ENCODE assay signal across 19 cellular contexts in the genomic region with DNA sequence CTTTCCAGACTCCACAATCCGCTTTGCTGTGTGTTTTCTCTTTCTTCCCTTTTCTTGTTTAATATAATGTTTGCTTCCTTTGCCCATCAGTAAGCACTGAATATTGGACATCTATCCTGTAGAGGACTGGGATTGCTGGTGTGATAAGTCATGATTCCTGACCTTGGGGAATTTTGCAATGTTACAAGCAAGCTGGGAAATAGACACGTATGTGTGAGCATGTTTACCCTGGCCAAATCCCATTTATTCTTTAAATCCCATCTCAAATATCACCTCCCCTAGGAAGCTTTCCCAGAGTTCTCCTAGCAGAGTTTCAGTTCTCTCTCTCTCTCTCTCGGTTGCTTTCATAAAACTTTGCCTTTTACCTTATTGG.
DNase-seq lines count a peak whose midpoint lies in the region; ATAC-seq and TF ChIP-seq lines count a peak whose summit lies in the region.
"Had no signal": no experiment of that assay in that cellular context is flagged by ENCODE, and none has a peak within 500 bp of the region (broad histone marks: within the 10 kb centered on the region; RNA-seq: fewer than 3 reads in every experiment).

No MANE protein-coding gene starts in this region.

- no peak overlapping the region for H3K4me3 Mint-ChIP-seq in nephron progenitor cell
- H3K4me3 Mint-ChIP-seq: activated naive CD8-positive, alpha-beta T cell; activated T-cell treated with anti-CD3 and anti-CD28 coated beads, Interleukin-2, amount 50 U/mL, for 72 hours; memory B cell; nephron had no signal

- ATAC-seq in HG03025 (IDR thresholded peaks at IDR 0.05; ENCODE audit: low FRiP score, unreplicated experiment), result no peak
- ATAC-seq: activated T-cell treated with anti-CD3 and anti-CD28 coated beads, Interleukin-2, amount 50 U/mL, for 72 hours; HCT116 had no signal

- peak overlapping the region; percentile 84 for H3K27ac Mint-ChIP-seq in nephron progenitor cell
- H3K27ac Mint-ChIP-seq: activated naive CD8-positive, alpha-beta T cell; activated T-cell treated with anti-CD3 and anti-CD28 coated beads, Interleukin-2, amount 50 U/mL, for 72 hours; memory B cell had no signal

- no peaks in the 10 kb centered on the region for H3K27me3 ChIP-seq in smooth muscle cell (ENCODE audit: low read depth)

- H4K20me1 ChIP-seq in smooth muscle cell (ENCODE audit: low read depth), result no peaks in the 10 kb centered on the region

- H3F3A ChIP-seq in smooth muscle cell (ENCODE audit: low read depth), result no peaks in the 10 kb centered on the region

- H3K27ac ChIP-seq in smooth muscle cell (ENCODE audit: low read depth), result no peak overlapping the region
- H3K27ac ChIP-seq: HL-60, WERI-Rb-1 had no signal

- peaks cover 3% of the 10 kb centered on the region for H3K4me1 ChIP-seq in smooth muscle cell (ENCODE audit: low read depth)

- H3K4me3 ChIP-seq in fibroblast of mammary gland (ENCODE audit: control insufficient read depth, low read depth, low read length) (no peak overlapping the region), smooth muscle cell (no peak overlapping the region)

- DNase-seq in NCI-H82 (lab: John Stamatoyannopoulos, UW) (peak; percentile 68), fibroblast of mammary gland (ENCODE audit: low read depth) (peak; percentile 73), nephron progenitor cell (no peak), smooth muscle cell (lab: John Stamatoyannopoulos, UW; ENCODE audit: unreplicated experiment) (no peak), inferior parietal cortex (ENCODE audit: extremely low spot score) (no peak), NCI-H146 (lab: John Stamatoyannopoulos, UW) (no peak), NCI-H2227 (lab: John Stamatoyannopoulos, UW; ENCODE audit: unreplicated experiment) (no peak)
- DNase-seq: activated T-cell treated with anti-CD3 and anti-CD28 coated beads, Interleukin-2, amount 50 U/mL, for 72 hours; NCI-H187 treated with DMSO at 0.1 percent for 48 hours; NCI-H446 treated with DMSO at 0.1 percent for 48 hours; retina; stimulated activated CD4-positive, alpha-beta T cell treated with anti-CD3 and anti-CD28 coated beads, Interleukin-2, amount 100 ng/mL, for 48 hours; WERI-Rb-1 had no signal

- H3K9me3 ChIP-seq in smooth muscle cell (replicated peaks; ENCODE audit: low read depth), result no peaks in the 10 kb centered on the region

- peaks cover 4% of the 10 kb centered on the region for H3K9me3 Mint-ChIP-seq in nephron progenitor cell
- H3K9me3 Mint-ChIP-seq: activated T-cell treated with anti-CD3 and anti-CD28 coated beads, Interleukin-2, amount 50 U/mL, for 72 hours; memory B cell had no signal

- H3K79me2 ChIP-seq in smooth muscle cell (ENCODE audit: low read depth), result no peaks in the 10 kb centered on the region

- 70% methylated on average over 3 of the region's 3 CpGs for WGBS in smooth muscle cell (ENCODE audit: low lambda C conversion rate)

- peaks cover 9% of the 10 kb centered on the region for H3K27me3 Mint-ChIP-seq in nephron progenitor cell (ENCODE audit: low read depth, poor library complexity)

- peak overlapping the region; percentile 6 for H2AFZ ChIP-seq in smooth muscle cell (ENCODE audit: low read depth)

- peaks cover 23% of the 10 kb centered on the region for H3K4me1 Mint-ChIP-seq in nephron progenitor cell
- H3K4me1 Mint-ChIP-seq: memory B cell had no signal

- TF ChIP-seq CTCF in fibroblast of mammary gland (conservative IDR thresholded peaks at IDR 0.05; ENCODE audit: control insufficient read depth, insufficient read depth, low read depth, low read length) (no peak), nephron progenitor cell (IDR thresholded peaks at IDR 0.05) (no peak), smooth muscle cell (IDR thresholded peaks at IDR 0.05; ENCODE audit: borderline replicate concordance, insufficient read depth, poor library complexity, severe bottlenecking) (no peak)

- no peak overlapping the region for H3K4me2 ChIP-seq in smooth muscle cell

- H3K9ac ChIP-seq in smooth muscle cell (ENCODE audit: low read depth), result no peak overlapping the region

- H3K36me3 Mint-ChIP-seq in nephron progenitor cell (ENCODE audit: low read depth), result no peaks in the 10 kb centered on the region
- H3K36me3 Mint-ChIP-seq: activated naive CD8-positive, alpha-beta T cell; memory B cell had no signal

- H3K36me3 ChIP-seq in smooth muscle cell (ENCODE audit: low read depth), result no peaks in the 10 kb centered on the region
- H3K36me3 ChIP-seq: WERI-Rb-1 had no signal

Comparison
In these comparisons a context has a peak if more than half of its experiments do, and no peak if none do; other contexts are left out.
1. DNase-seq: peak in NCI-H82 (single experiment) and fibroblast of mammary gland (single experiment); none in nephron progenitor cell (single experiment), smooth muscle cell (single experiment), inferior parietal cortex (single experiment), NCI-H146 (single experiment) and NCI-H2227 (single experiment).